ENCODE assay signal across 8 cellular contexts in genomic region chr15:90099072-90099867, GRCh38. TPM values are rescaled to one million over a fixed set of nuclear protein-coding genes. Genes with fewer than 3 reads are reported as not detected.
A peak's percentile ranks its signal among the peaks of the same experiment; 100 is the strongest.
DNase-seq lines count a peak whose midpoint lies in the region; ATAC-seq and TF ChIP-seq lines count a peak whose summit lies in the region.

No MANE protein-coding gene starts in this region.

- TF ChIP-seq CTCF in MM.1S (IDR thresholded peaks at IDR 0.05; ENCODE audit: low read length) (no peak; the same call in 1 of the 2 replicates), body of pancreas (IDR thresholded peaks at IDR 0.05) (no peak), osteoblast (IDR thresholded peaks at IDR 0.05; ENCODE audit: extremely low read depth, low read depth, low read length) (no peak)

- no peaks in the 10 kb centered on the region for H3K9me3 ChIP-seq in CD8-positive, alpha-beta memory T cell (ENCODE audit: low read length)
- no peaks in the 10 kb centered on the region for H3K9me3 ChIP-seq in MM.1S (replicated peaks; ENCODE audit: insufficient read depth, low read length)
- H3K9me3 ChIP-seq in body of pancreas, result no peaks in the 10 kb centered on the region
- H3K9me3 ChIP-seq in osteoblast (ENCODE audit: low read depth, low read length), result no peaks in the 10 kb centered on the region

- peaks cover 71 to 87% (median 83%) of the 10 kb centered on the region in 3 donors for H3K4me1 Mint-ChIP-seq in CD8-positive, alpha-beta memory T cell

- peaks cover 76% of the 10 kb centered on the region for H3F3A ChIP-seq in MM.1S (ENCODE audit: insufficient read depth, low read length)

- peak overlapping the region; percentile 52 for H3K4me3 ChIP-seq in CD8-positive, alpha-beta memory T cell (ENCODE audit: low read length)
- H3K4me3 ChIP-seq in MM.1S (ENCODE audit: low read length) (peak overlapping the region; percentile 87), body of pancreas (no peak overlapping the region), osteoblast (ENCODE audit: insufficient read depth, low read length) (no peak overlapping the region)

- H3K79me2 ChIP-seq in MM.1S (ENCODE audit: low read length) (peaks cover 48% of the 10 kb centered on the region), osteoblast (ENCODE audit: insufficient read depth, low read length) (peaks cover 36% of the 10 kb centered on the region)

- WGBS in body of pancreas, 2 donors, result 68 to 70% methylated on average over 10 of the region's 10 CpGs

- no peaks in the 10 kb centered on the region for H3K36me3 ChIP-seq in CD8-positive, alpha-beta memory T cell (ENCODE audit: insufficient read depth, low read length)
- no peaks in the 10 kb centered on the region for H3K36me3 ChIP-seq in MM.1S (replicated peaks; ENCODE audit: insufficient read depth, low read length)
- H3K36me3 ChIP-seq in body of pancreas (replicated peaks in 1 of 2; ENCODE audit: insufficient read depth in 1 of 2, low read depth in 2 of 2), result no peaks in the 10 kb centered on the region
- no peaks in the 10 kb centered on the region for H3K36me3 ChIP-seq in osteoblast (ENCODE audit: insufficient read depth, low read length)

- H4K20me1 ChIP-seq in MM.1S (ENCODE audit: insufficient read depth, low read length), result no peaks in the 10 kb centered on the region
- H4K20me1 ChIP-seq in osteoblast (ENCODE audit: insufficient read depth, low read length), result peaks cover 13% of the 10 kb centered on the region

- intact Hi-C loops in body of pancreas (cut with DNase I), result no loop called here

- CTCF ChIA-PET in CD8-positive, alpha-beta memory T cell (lab: Charles Lee), result interaction anchor here (0.9 to 2.8 kb wide), 9 partner anchors 9 to 122 kb away, joined by 3 to 11 read pairs (median 4); partner anchors contain the start of gene SEMA4B

- no peak for TF ChIP-seq POLR2A in body of pancreas (IDR thresholded peaks at IDR 0.05)

- H3K4me2 ChIP-seq in MM.1S (ENCODE audit: low read depth, low read length) (peak overlapping the region; percentile 100), osteoblast (ENCODE audit: insufficient read depth, low read length) (no peak overlapping the region)

- peak overlapping the region; percentile 63 for H3K27ac ChIP-seq in CD8-positive, alpha-beta memory T cell (ENCODE audit: low read depth, low read length)
- H3K27ac ChIP-seq in MM.1S (ENCODE audit: low read length) (peak overlapping the region; percentile 97), body of pancreas (peak overlapping the region in 3 of 4 donors; percentile 99), osteoblast (ENCODE audit: low read depth, low read length) (peak overlapping the region; percentile 75)

- peak overlapping the region; percentile 99 for H3K9ac ChIP-seq in MM.1S (ENCODE audit: low read length)

- H3K4me3 Mint-ChIP-seq in CD8-positive, alpha-beta memory T cell, result peak overlapping the region; percentile 87 to 98 (median 89)

- H3K36me3 Mint-ChIP-seq in CD8-positive, alpha-beta memory T cell, result peaks cover 0 to 5% (median 0%) of the 10 kb centered on the region in 3 donors

- H2AFZ ChIP-seq in MM.1S (ENCODE audit: low read length) (no peak overlapping the region), osteoblast (ENCODE audit: low read length) (no peak overlapping the region)

- no peaks in the 10 kb centered on the region for H3K27me3 ChIP-seq in CD8-positive, alpha-beta memory T cell (ENCODE audit: insufficient read depth, low read length, poor library complexity, severe bottlenecking)
- H3K27me3 ChIP-seq in MM.1S (replicated peaks; ENCODE audit: insufficient read depth, low read length), result no peaks in the 10 kb centered on the region
- H3K27me3 ChIP-seq in body of pancreas, result no peaks in the 10 kb centered on the region
- no peaks in the 10 kb centered on the region for H3K27me3 ChIP-seq in osteoblast (ENCODE audit: insufficient read depth, low read length)

- no peaks in the 10 kb centered on the region for H3K9me3 Mint-ChIP-seq in CD8-positive, alpha-beta memory T cell

- H3K9me2 ChIP-seq in MM.1S (replicated peaks; ENCODE audit: insufficient read depth, low read length), result no peaks in the 10 kb centered on the region

- POLR2A ChIA-PET in CD8-positive, alpha-beta memory T cell (lab: Charles Lee), result interaction anchor here (0.8 to 1.5 kb wide), 3 partner anchors 16 to 289 kb away, joined by 3 to 5 read pairs (median 3); partner anchors contain the start of genes AP3S2 and IQGAP1

- ATAC-seq in body of pancreas (no peak), GM19324 (IDR thresholded peaks at IDR 0.05; ENCODE audit: low FRiP score, unreplicated experiment) (no peak)

- peak; percentile 28 to 75 (median 65) for DNase-seq in CD8-positive, alpha-beta memory T cell
- DNase-seq in MM.1S (peak; percentile 91), body of pancreas (no peak), osteoblast (ENCODE audit: insufficient read length, low spot score, missing footprints) (peak; percentile 65), NCI-H1694 (lab: John Stamatoyannopoulos, UW) (no peak), NCI-H82 treated with DMSO at 0.1 percent for 48 hours (lab: John Stamatoyannopoulos, UW; ENCODE audit: unreplicated experiment) (no peak), retina (no peak)

- no peaks in the 10 kb centered on the region for H3K27me3 Mint-ChIP-seq in CD8-positive, alpha-beta memory T cell

- H3K4me1 ChIP-seq in CD8-positive, alpha-beta memory T cell (ENCODE audit: insufficient read depth, low read length), result peaks cover 69% of the 10 kb centered on the region
- H3K4me1 ChIP-seq in MM.1S (ENCODE audit: low read length) (peaks cover 69% of the 10 kb centered on the region), body of pancreas (peaks cover 90% of the 10 kb centered on the region), osteoblast (ENCODE audit: insufficient read depth, low read length) (peaks cover 39% of the 10 kb centered on the region)

- peak overlapping the region; percentile 96 to 100 (median 99) for H3K27ac Mint-ChIP-seq in CD8-positive, alpha-beta memory T cell

RNA-seq across cellular contexts. Expression of gene IDH2, which starts 3.0 kb away (rescaled TPM):
- total RNA-seq in CD8-positive, alpha-beta memory T cell, result 10 to 100 TPM; 72.8 to 73.8 TPM
- 148 TPM for polyA plus RNA-seq in CD8-positive, alpha-beta memory T cell
- total RNA-seq in body of pancreas (10 to 100 TPM; 77.5 to 78.6 TPM), osteoblast (51.0 and 61.6 TPM in 2 replicates)

Comparison
In these comparisons a context has a peak if more than half of its experiments do, and no peak if none do; other contexts are left out.
1. DNase-seq: peak in CD8-positive, alpha-beta memory T cell (5 of 5), MM.1S (single experiment) and osteoblast (single experiment); none in body of pancreas (0 of 4), NCI-H1694 (single experiment), NCI-H82 treated with DMSO at 0.1 percent for 48 hours (single experiment) and retina (single experiment).
2. H3K4me3 ChIP-seq: peak in CD8-positive, alpha-beta memory T cell (single experiment) and MM.1S (single experiment); none in body of pancreas (0 of 2) and osteoblast (single experiment).
3. Peak in every context shown above with its lines, with median percentiles within 50 percentile points of each other: H3K27ac ChIP-seq.